In the genomic region with DNA sequence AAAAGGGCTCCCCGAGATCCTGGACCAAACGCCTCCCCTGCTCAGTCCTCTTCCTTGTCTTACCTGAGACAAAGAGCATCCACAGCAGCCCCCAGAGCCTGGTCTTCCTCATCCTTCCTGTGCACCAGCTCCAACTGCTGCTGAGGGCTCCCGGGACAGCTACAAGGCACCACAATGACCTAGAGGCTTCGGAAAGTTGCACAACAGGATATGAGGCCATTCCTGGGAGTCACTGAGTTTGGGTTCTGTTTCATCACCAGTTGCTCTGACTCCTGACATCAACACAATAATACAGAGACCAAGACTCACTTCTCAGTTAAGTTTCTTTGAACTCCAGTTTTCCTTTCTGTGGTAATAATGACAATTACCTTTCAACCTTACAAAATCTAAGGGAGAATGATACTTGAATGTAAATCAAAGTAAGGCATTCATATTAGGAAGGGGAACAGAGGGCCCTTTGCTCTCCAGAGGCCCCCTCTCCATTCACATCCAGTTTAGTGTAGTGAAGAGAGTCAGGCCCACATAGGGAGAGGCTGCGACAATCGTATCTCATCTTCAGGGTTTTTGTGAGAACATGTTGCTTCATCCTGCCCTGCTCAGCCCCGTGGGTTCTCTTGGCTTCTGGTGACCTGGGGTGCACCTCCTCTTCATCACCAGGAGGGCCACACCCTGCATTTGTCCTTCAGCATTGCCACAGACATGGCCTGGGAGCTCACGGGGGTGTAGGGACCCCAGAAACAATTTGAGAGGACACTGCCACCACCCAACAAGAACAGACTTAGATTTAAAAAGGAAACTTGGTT, we compare ENCODE assay signal across 1 cellular context.
TF ChIP-seq lines count a peak whose summit lies in the region.

TREM1 (minus strand) TSS at position 139 of the 803 bp plus-strand sequence; CDS start at position 112, 27 bp downstream.

TF ChIP-seq in GM23338, 12 proteins besides CTCF, POLR2A, EP300 and RAD21 (continued from another document):
- TF ChIP-seq ZNF462 (CRISPR knock-in tag; IDR thresholded peaks at IDR 0.05), result no peak
- no peak for TF ChIP-seq CREB1 (CRISPR knock-in tag; IDR thresholded peaks at IDR 0.05; ENCODE audit: low read depth)
- no peak for TF ChIP-seq ZNF114 (CRISPR knock-in tag; IDR thresholded peaks at IDR 0.05)
- TF ChIP-seq EZH2 (IDR thresholded peaks at IDR 0.05; ENCODE audit: low read depth, unreplicated experiment), result no peak
TF ChIP-seq in GM23338: peak in this region for 0.
